In genomic region chr3:52313774-52314188, GRCh38 we compare ENCODE assay signal across 8 cellular contexts. TPM values are rescaled to one million over a fixed set of nuclear protein-coding genes. Genes with fewer than 3 reads are reported as not detected.
A peak's percentile ranks its signal among the peaks of the same experiment; 100 is the strongest.
DNase-seq lines count a peak whose midpoint lies in the region; ATAC-seq and TF ChIP-seq lines count a peak whose summit lies in the region.

No MANE protein-coding gene starts in this region.

- CTCF ChIA-PET in mammary epithelial cell (lab: Charles Lee; ENCODE audit: low non-redundant PET), result no interaction called here

- H3K9me3 ChIP-seq in mammary epithelial cell (replicated peaks; ENCODE audit: insufficient read depth, low read length), result no peaks in the 10 kb centered on the region
- H3K9me3 ChIP-seq in endodermal cell (ENCODE audit: control insufficient read depth, low read length), result no peaks in the 10 kb centered on the region

- H3K4me3 Mint-ChIP-seq in endodermal cell, result no peak overlapping the region

- H3K36me3 ChIP-seq in mammary epithelial cell (ENCODE audit: insufficient read depth, low read length), result no peaks in the 10 kb centered on the region
- H3K36me3 ChIP-seq in endodermal cell (ENCODE audit: control insufficient read depth, insufficient read depth, low read length), result no peaks in the 10 kb centered on the region

- H4K20me1 ChIP-seq in mammary epithelial cell (ENCODE audit: insufficient read depth, low read length), result no peaks in the 10 kb centered on the region

- no peak overlapping the region for H3K27ac ChIP-seq in mammary epithelial cell (ENCODE audit: insufficient read depth, low read depth, low read length)
- no peak overlapping the region for H3K27ac ChIP-seq in endodermal cell (ENCODE audit: low read depth, low read length)

- no peaks in the 10 kb centered on the region for H3K9me3 Mint-ChIP-seq in endodermal cell

- H3K4me3 ChIP-seq in mammary epithelial cell (replicated peaks in 1 of 3; ENCODE audit: insufficient read depth in 1 of 3, low read depth in 2 of 3, low read length in 3 of 3) (no peak overlapping the region), endodermal cell (ENCODE audit: low read length) (no peak overlapping the region)

- no TSS peak for BruUV-seq in mammary epithelial cell (replicated peaks; lab: Mats Ljungman, UMichigan)

- H3K4me2 ChIP-seq in mammary epithelial cell (ENCODE audit: insufficient read depth, low read depth, low read length), result no peak overlapping the region

- H3K4me1 ChIP-seq in mammary epithelial cell (ENCODE audit: insufficient read depth, low read length) (peaks cover 14% of the 10 kb centered on the region), endodermal cell (ENCODE audit: control insufficient read depth, insufficient read depth, low read length) (no peaks in the 10 kb centered on the region)

- H3K9ac ChIP-seq in mammary epithelial cell (ENCODE audit: insufficient read depth, low read length) (no peak overlapping the region), endodermal cell (ENCODE audit: extremely low read depth, low read length, poor library complexity, severe bottlenecking) (no peak overlapping the region)

- peak; percentile 54 for DNase-seq in ELR (ENCODE audit: low read depth)
- peak; percentile 55 for DNase-seq in mammary epithelial cell
- DNase-seq in pons (ENCODE audit: low spot score), result peak; percentile 57
- DNase-seq in NCI-H524 (lab: John Stamatoyannopoulos, UW), result no peak
- DNase-seq in endodermal cell, result no peak
- no peak for DNase-seq in NCI-H774 (lab: John Stamatoyannopoulos, UW)

- H3K27me3 ChIP-seq in mammary epithelial cell (ENCODE audit: insufficient read depth, low read length), result no peaks in the 10 kb centered on the region
- H3K27me3 ChIP-seq in endodermal cell (ENCODE audit: control insufficient read depth, insufficient read depth, low read length, poor library complexity, severe bottlenecking), result peaks cover 9% of the 10 kb centered on the region

- ATAC-seq in GM21360 (IDR thresholded peaks at IDR 0.05; ENCODE audit: unreplicated experiment) (peak; percentile 82), HG03520 (IDR thresholded peaks at IDR 0.05; ENCODE audit: unreplicated experiment) (peak; percentile 94)

- intact Hi-C loops in mammary epithelial cell (cut with micrococcal nuclease), result no loop called here

- H3K27me3 Mint-ChIP-seq in endodermal cell (ENCODE audit: insufficient read depth), result peaks cover 20% of the 10 kb centered on the region

- WGBS in mammary epithelial cell (ENCODE audit: low coverage, missing lambda C conversion rate), result 54% methylated on average over 4 of the region's 4 CpGs
- WGBS in endodermal cell (ENCODE audit: insufficient coverage in 1 of 2, insufficient read length in 1 of 2), 2 experiments, result 81 to 82% methylated on average over 3 to 4 of the region's 4 CpGs

- H3K4me1 Mint-ChIP-seq in endodermal cell, result peaks cover 1% of the 10 kb centered on the region

- H3K27ac Mint-ChIP-seq in endodermal cell, result no peak overlapping the region

- in situ Hi-C loops in mammary epithelial cell (cut with MboI; ENCODE audit: low sequenced_read_pairs in 2 of 2), result no loop called here

- TF ChIP-seq CTCF in mammary epithelial cell (conservative IDR thresholded peaks at IDR 0.05 in 1 of 2, IDR thresholded peaks at IDR 0.05 in 1 of 2; ENCODE audit: extremely low read depth in 1 of 2, insufficient read depth in 1 of 2, low read depth in 1 of 2, low read length in 2 of 2), result no peak
- no peak for TF ChIP-seq CTCF in endodermal cell (conservative IDR thresholded peaks at IDR 0.05)

- H3K36me3 Mint-ChIP-seq in endodermal cell (ENCODE audit: low read depth), result no peaks in the 10 kb centered on the region

- no peak overlapping the region for H2AFZ ChIP-seq in mammary epithelial cell (ENCODE audit: low read depth, low read length)

- H3K79me2 ChIP-seq in mammary epithelial cell (ENCODE audit: insufficient read depth, low read length), result no peaks in the 10 kb centered on the region

- dilution Hi-C loops in mammary epithelial cell (cut with HindIII; ENCODE audit: low sequenced_read_pairs), result no loop called here

RNA-seq across cellular contexts. Expression of gene DNAH1, which starts 2.3 kb away (rescaled TPM):
- total RNA-seq in mammary epithelial cell (1 to 10 TPM; 1.5 to 4.0 TPM), endodermal cell (1 to 10 TPM; 4.9 to 5.5 TPM)
- polyA plus RNA-seq in mammary epithelial cell, result 0.44 TPM
- 2.5 TPM for polyA minus RNA-seq in mammary epithelial cell
- polyA plus RNA-seq in endodermal cell (2013, experiment 1 of 2), result 2.8 TPM
- polyA plus RNA-seq in endodermal cell (2013, experiment 2 of 2), result 3.1 TPM

RNA-seq across cellular contexts. Expression of gene GLYCTK, which starts 26.2 kb away (rescaled TPM):
- total RNA-seq in mammary epithelial cell (10 to 100 TPM in 1 of 2 donors, 1 to 10 TPM in 1; 6.7 to 11.0 TPM), endodermal cell (10 to 100 TPM; 21.7 to 28.4 TPM)
- 10.3 TPM for polyA plus RNA-seq in mammary epithelial cell
- 6.6 TPM for polyA minus RNA-seq in mammary epithelial cell
- 5.8 TPM for polyA plus RNA-seq in endodermal cell (2013, experiment 1 of 2)
- polyA plus RNA-seq in endodermal cell (2013, experiment 2 of 2), result 7.1 TPM

RNA-seq across cellular contexts. Expression of gene WDR82, which starts 35.3 kb away (rescaled TPM):
- total RNA-seq in mammary epithelial cell (10 to 100 TPM; 54.3 to 59.8 TPM), endodermal cell (10 to 100 TPM; 78.4 to 84.2 TPM)
- 52.7 TPM for polyA plus RNA-seq in mammary epithelial cell
- 57.3 TPM for polyA minus RNA-seq in mammary epithelial cell
- polyA plus RNA-seq in endodermal cell (2013, experiment 1 of 2), result 95.1 TPM
- polyA plus RNA-seq in endodermal cell (2013, experiment 2 of 2), result 88.3 TPM

Comparison
In these comparisons a context has a peak if more than half of its experiments do, and no peak if none do; other contexts are left out.
1. DNase-seq: peak in ELR (single experiment), mammary epithelial cell (single experiment) and pons (single experiment); none in NCI-H524 (0 of 2), endodermal cell (single experiment) and NCI-H774 (single experiment).